In genomic region chr1:6613361-6614018, GRCh38 we compare ENCODE assay signal across 8 cellular contexts. TPM values are rescaled to one million over a fixed set of nuclear protein-coding genes. Genes with fewer than 3 reads are reported as not detected.
DNase-seq lines count a peak whose midpoint lies in the region; ATAC-seq and TF ChIP-seq lines count a peak whose summit lies in the region.

Gene PHF13 (plus strand): TSS chr1:6613731. CDS start chr1:6614067, 336 bp downstream.

- H3K36me3 Mint-ChIP-seq in CD4-positive, alpha-beta T cell (ENCODE audit: low read depth), result peaks cover 14% of the 10 kb centered on the region
- peaks cover 6% of the 10 kb centered on the region for H3K36me3 Mint-ChIP-seq in activated CD4-positive, alpha-beta memory T cell treated with anti-CD3 and anti-CD28 coated beads for 36 hours

- H3K9me3 ChIP-seq in CD4-positive, alpha-beta T cell (ENCODE audit: control insufficient read depth, low read length), result no peaks in the 10 kb centered on the region
- no peaks in the 10 kb centered on the region for H3K9me3 ChIP-seq in right lobe of liver

- WGBS in right lobe of liver (ENCODE audit: insufficient coverage, low coverage, low lambda C conversion rate, missing lambda C conversion rate), result 0% methylated on average over 3 of the region's 84 CpGs

- ATAC-seq in CD4-positive, alpha-beta T cell (ENCODE audit: poor library complexity), result peak; percentile 94
- ATAC-seq in GM19455 (IDR thresholded peaks at IDR 0.05; ENCODE audit: unreplicated experiment), result peak; percentile 85
- peak; percentile 95 to 99 (median 96) for ATAC-seq in right lobe of liver

- peak within 1 kb of the TSS; percentile 82 to 88 (median 86) for H3K4me3 ChIP-seq in right lobe of liver

- peak; percentile 97 to 100 (median 99) for DNase-seq in CD4-positive, alpha-beta T cell
- peak; percentile 100 for DNase-seq in HK-2 (ENCODE audit: unreplicated experiment)
- peak; percentile 96 for DNase-seq in NCI-H82 treated with DMSO at 0.1 percent for 48 hours (lab: John Stamatoyannopoulos, UW; ENCODE audit: unreplicated experiment)
- peak; percentile 100 for DNase-seq in activated CD4-positive, alpha-beta memory T cell treated with anti-CD3 and anti-CD28 coated beads for 36 hours
- DNase-seq in dermis microvascular lymphatic vessel endothelial cell (ENCODE audit: low read depth in 2 of 2), result peak; percentile 96 to 100
- DNase-seq in right lobe of liver, result peak; percentile 100
- peak; percentile 100 for DNase-seq in stimulated activated CD4-positive, alpha-beta T cell treated with anti-CD3 and anti-CD28 coated beads, Interleukin-4, amount 100 ng/mL, for 24 hours

- H3K4me1 Mint-ChIP-seq in CD4-positive, alpha-beta T cell (ENCODE audit: low read depth), result peaks cover 26% of the 10 kb centered on the region
- H3K4me1 Mint-ChIP-seq in activated CD4-positive, alpha-beta memory T cell treated with anti-CD3 and anti-CD28 coated beads for 36 hours (ENCODE audit: low read depth), result peaks cover 23% of the 10 kb centered on the region

- H3K4me1 ChIP-seq in right lobe of liver, result peaks cover 0 to 11% (median 0%) of the 10 kb centered on the region in 4 donors

- TF ChIP-seq POLR2A in right lobe of liver (IDR thresholded peaks at IDR 0.05), result peak; percentile 66

- peak within 1 kb of the TSS; percentile 90 for H3K27ac Mint-ChIP-seq in CD4-positive, alpha-beta T cell
- peak within 1 kb of the TSS; percentile 74 for H3K27ac Mint-ChIP-seq in activated CD4-positive, alpha-beta memory T cell treated with anti-CD3 and anti-CD28 coated beads for 36 hours

- POLR2A ChIA-PET in CD4-positive, alpha-beta T cell (lab: Charles Lee), result interaction anchor here (1.1 to 1.3 kb wide), 3 partner anchors 10 to 34 kb away, joined by 7 to 20 read pairs (median 7); partner anchors contain the start of genes KLHL21 and ZBTB48
- POLR2A ChIA-PET in activated CD4-positive, alpha-beta memory T cell treated with anti-CD3 and anti-CD28 coated beads for 36 hours (lab: Charles Lee), result interaction anchor here (0.6 to 1.3 kb wide), 2 partner anchors 9 to 11 kb away, joined by 3 to 7 read pairs; partner anchors contain the start of gene KLHL21

- CTCF ChIA-PET in CD4-positive, alpha-beta T cell (lab: Charles Lee), result interaction anchor here (0.8 kb wide), 2 partner anchors 10 to 59 kb away, joined by 3 read pairs; partner anchors contain the start of gene NOL9
- CTCF ChIA-PET in activated CD4-positive, alpha-beta memory T cell treated with anti-CD3 and anti-CD28 coated beads for 36 hours (lab: Charles Lee), result interaction anchor here (1.2 kb wide), 1 partner anchor 11 kb away, joined by 3 read pairs; the partner anchor contains the start of gene KLHL21

- H3K27ac ChIP-seq in CD4-positive, alpha-beta T cell (ENCODE audit: low read depth, low read length), result peak within 1 kb of the TSS; percentile 50
- peak within 1 kb of the TSS; percentile 83 to 91 (median 90) for H3K27ac ChIP-seq in right lobe of liver

- H3K9me3 Mint-ChIP-seq in CD4-positive, alpha-beta T cell, result no peaks in the 10 kb centered on the region
- no peaks in the 10 kb centered on the region for H3K9me3 Mint-ChIP-seq in activated CD4-positive, alpha-beta memory T cell treated with anti-CD3 and anti-CD28 coated beads for 36 hours

- no peak for TF ChIP-seq CTCF in CD4-positive, alpha-beta T cell (IDR thresholded peaks at IDR 0.05)
- TF ChIP-seq CTCF in right lobe of liver (IDR thresholded peaks at IDR 0.05), result no peak

- no peaks in the 10 kb centered on the region for H3K36me3 ChIP-seq in right lobe of liver

- intact Hi-C loops in CD4-positive, alpha-beta T cell (cut with DNase I, micrococcal nuclease), result loop anchor here (1.0 kb wide), 2 partner anchors 10 to 12 kb away; no protein-coding TSS in a partner anchor
- intact Hi-C loops in activated CD4-positive, alpha-beta memory T cell treated with anti-CD3 and anti-CD28 coated beads for 36 hours (cut with micrococcal nuclease), result loop anchor here (1.0 to 2.0 kb wide), 5 partner anchors 10 to 172 kb away; partner anchors contain the start of genes CAMTA1 and ZBTB48
- intact Hi-C loops in right lobe of liver (cut with DNase I), result no loop called here

- no peaks in the 10 kb centered on the region for H3K27me3 Mint-ChIP-seq in CD4-positive, alpha-beta T cell
- no peaks in the 10 kb centered on the region for H3K27me3 Mint-ChIP-seq in activated CD4-positive, alpha-beta memory T cell treated with anti-CD3 and anti-CD28 coated beads for 36 hours

- no peaks in the 10 kb centered on the region for H3K27me3 ChIP-seq in CD4-positive, alpha-beta T cell (ENCODE audit: control insufficient read depth, insufficient read depth, low read length)
- no peaks in the 10 kb centered on the region for H3K27me3 ChIP-seq in right lobe of liver

- peak within 1 kb of the TSS; percentile 98 for H3K4me3 Mint-ChIP-seq in CD4-positive, alpha-beta T cell
- peak within 1 kb of the TSS; percentile 83 for H3K4me3 Mint-ChIP-seq in activated CD4-positive, alpha-beta memory T cell treated with anti-CD3 and anti-CD28 coated beads for 36 hours

RNA-seq across cellular contexts. Expression of gene PHF13, which starts in this region (rescaled TPM):
- 1 to 10 TPM; 4.0 to 4.9 TPM for total RNA-seq in CD4-positive, alpha-beta T cell
- 10 to 100 TPM; 16.8 to 16.9 TPM for total RNA-seq in activated CD4-positive, alpha-beta memory T cell treated with anti-CD3 and anti-CD28 coated beads for 36 hours
- 7.2 and 10.2 TPM in 2 replicates for total RNA-seq in dermis microvascular lymphatic vessel endothelial cell
- 1 to 10 TPM; 2.7 to 6.2 (median 4.5) TPM for total RNA-seq in right lobe of liver

Comparison
In these comparisons a context has a peak if more than half of its experiments do, and no peak if none do; other contexts are left out.
1. Peak in every context shown above with its lines: DNase-seq, ATAC-seq, H3K4me3 ChIP-seq and H3K27ac ChIP-seq.
2. intact Hi-C loops: an anchor here in CD4-positive, alpha-beta T cell (1.0 kb wide) and activated CD4-positive, alpha-beta memory T cell treated with anti-CD3 and anti-CD28 coated beads for 36 hours (1.0 to 2.0 kb wide); none called in right lobe of liver.